25 cellular contexts compared by ENCODE assay signal in genomic region chr21:42663860-42664535, GRCh38. TPM values are rescaled to one million over a fixed set of nuclear protein-coding genes. Genes with fewer than 3 reads are reported as not detected.
A peak's percentile ranks its signal among the peaks of the same experiment; 100 is the strongest.
DNase-seq lines count a peak whose midpoint lies in the region; ATAC-seq and TF ChIP-seq lines count a peak whose summit lies in the region.
"Had no signal": no experiment of that assay in that cellular context is flagged by ENCODE, and none has a peak within 500 bp of the region (broad histone marks: within the 10 kb centered on the region; RNA-seq: fewer than 3 reads in every experiment).

No MANE protein-coding gene starts in this region.

- H3K4me1 Mint-ChIP-seq in activated naive CD8-positive, alpha-beta T cell treated with anti-CD3 and anti-CD28 coated beads, Interleukin-2, amount 10 ng/mL, durations not matched to agents 7 days and 5 days: peaks cover 9% of the 10 kb centered on the region
- H3K4me1 Mint-ChIP-seq in activated naive CD8-positive, alpha-beta T cell treated with anti-CD3 and anti-CD28 coated beads for 36 hours: no peaks in the 10 kb centered on the region
- H3K4me1 Mint-ChIP-seq: activated T-helper 17 cell treated with anti-CD3 and anti-CD28 coated beads, Interleukin-2, amount 50 U/mL, for 72 hours; central memory CD8-positive, alpha-beta T cell had no signal

- no peak overlapping the region for H3K4me3 ChIP-seq in transverse colon
- H3K4me3 ChIP-seq: A549, ascending aorta, gastroesophageal sphincter, uterus had no signal

- POLR2A ChIA-PET in activated naive CD8-positive, alpha-beta T cell treated with anti-CD3 and anti-CD28 coated beads, Interleukin-2, amount 10 ng/mL, durations not matched to agents 7 days and 5 days (lab: Charles Lee): no interaction called here

- no peak for ATAC-seq in activated naive CD8-positive, alpha-beta T cell treated with anti-CD3 and anti-CD28 coated beads, Interleukin-2, amount 10 ng/mL, durations not matched to agents 7 days and 5 days (ENCODE audit: low read depth)
- no peak for ATAC-seq in GM21515 (IDR thresholded peaks at IDR 0.05; ENCODE audit: unreplicated experiment)
- ATAC-seq in HG03342 (IDR thresholded peaks at IDR 0.05; ENCODE audit: unreplicated experiment): no peak
- ATAC-seq: A549; activated T-helper 17 cell treated with anti-CD3 and anti-CD28 coated beads, Interleukin-2, amount 50 U/mL, for 72 hours; CD8-positive, alpha-beta T cell; gastroesophageal sphincter; naive thymus-derived CD4-positive, alpha-beta T cell had no signal

- H3K27ac ChIP-seq in angular gyrus (ENCODE audit: low read depth, low read length): peak overlapping the region; percentile 56
- peak overlapping the region; percentile 53 for H3K27ac ChIP-seq in layer of hippocampus (ENCODE audit: low read depth, low read length)
- H3K27ac ChIP-seq in transverse colon: peak overlapping the region in 3 of 4 donors; percentile 3 to 77 (median 63)
- H3K27ac ChIP-seq: A549, ascending aorta, gastroesophageal sphincter, uterus had no signal

- H3K9me3 Mint-ChIP-seq in activated naive CD8-positive, alpha-beta T cell treated with anti-CD3 and anti-CD28 coated beads, Interleukin-2, amount 10 ng/mL, durations not matched to agents 7 days and 5 days: no peaks in the 10 kb centered on the region
- H3K9me3 Mint-ChIP-seq in activated naive CD8-positive, alpha-beta T cell treated with anti-CD3 and anti-CD28 coated beads for 36 hours: no peaks in the 10 kb centered on the region
- H3K9me3 Mint-ChIP-seq: activated CD4-positive, alpha-beta memory T cell treated with anti-CD3 and anti-CD28 coated beads, Interleukin-2, amount 10 ng/mL, durations not matched to agents 7 days and 5 days; activated T-helper 17 cell treated with anti-CD3 and anti-CD28 coated beads, Interleukin-2, amount 50 U/mL, for 72 hours; CD8-positive, alpha-beta T cell; central memory CD8-positive, alpha-beta T cell; mesothelial cell of epicardium; naive thymus-derived CD4-positive, alpha-beta T cell had no signal

- no peak for TF ChIP-seq EP300 in transverse colon (IDR thresholded peaks at IDR 0.05; ENCODE audit: low read depth)

- DNase-seq in activated naive CD8-positive, alpha-beta T cell treated with anti-CD3 and anti-CD28 coated beads, Interleukin-2, amount 10 ng/mL, durations not matched to agents 7 days and 5 days: no peak
- DNase-seq in activated naive CD8-positive, alpha-beta T cell treated with anti-CD3 and anti-CD28 coated beads for 36 hours: no peak
- DNase-seq in transverse colon (no peak), GDM1 (lab: John Stamatoyannopoulos, UW) (no peak)
- DNase-seq: activated CD4-positive, alpha-beta memory T cell treated with anti-CD3 and anti-CD28 coated beads, Interleukin-2, amount 10 ng/mL, durations not matched to agents 7 days and 5 days; activated CD4-positive, alpha-beta T cell treated with anti-CD3 and anti-CD28 coated beads for 1 hour; activated naive CD4-positive, alpha-beta T cell treated with anti-CD3 and anti-CD28 coated beads, Interleukin-2, amount 50 U/mL, for 16 hours; AML-193; CD8-positive, alpha-beta T cell; naive thymus-derived CD4-positive, alpha-beta T cell; NCI-H2171 treated with DMSO at 0.1 percent for 48 hours; NCI-H526; stimulated activated CD4-positive, alpha-beta T cell treated with anti-CD3 and anti-CD28 coated beads, Interleukin-2, amount 100 ng/mL, for 48 hours; uterus had no signal

- WGBS in transverse colon (ENCODE audit: low coverage in 1 of 2), 2 donors: 81% methylated on average over 15 of the region's 15 CpGs; no CpG with 5 or more reads in 1 of the 2 donors

- H3K36me3 ChIP-seq in transverse colon: no peaks in the 10 kb centered on the region
- H3K36me3 ChIP-seq: ascending aorta, uterus had no signal

- H3K4me3 Mint-ChIP-seq in activated naive CD8-positive, alpha-beta T cell treated with anti-CD3 and anti-CD28 coated beads, Interleukin-2, amount 10 ng/mL, durations not matched to agents 7 days and 5 days: no peak overlapping the region
- H3K4me3 Mint-ChIP-seq in activated naive CD8-positive, alpha-beta T cell treated with anti-CD3 and anti-CD28 coated beads for 36 hours: no peak overlapping the region
- H3K4me3 Mint-ChIP-seq: activated CD4-positive, alpha-beta memory T cell treated with anti-CD3 and anti-CD28 coated beads, Interleukin-2, amount 10 ng/mL, durations not matched to agents 7 days and 5 days; activated T-helper 17 cell treated with anti-CD3 and anti-CD28 coated beads, Interleukin-2, amount 50 U/mL, for 72 hours; CD8-positive, alpha-beta T cell; central memory CD8-positive, alpha-beta T cell; mesothelial cell of epicardium; naive thymus-derived CD4-positive, alpha-beta T cell had no signal

- no peaks in the 10 kb centered on the region for H3K27me3 Mint-ChIP-seq in activated naive CD8-positive, alpha-beta T cell treated with anti-CD3 and anti-CD28 coated beads, Interleukin-2, amount 10 ng/mL, durations not matched to agents 7 days and 5 days
- no peaks in the 10 kb centered on the region for H3K27me3 Mint-ChIP-seq in activated naive CD8-positive, alpha-beta T cell treated with anti-CD3 and anti-CD28 coated beads for 36 hours
- H3K27me3 Mint-ChIP-seq: activated CD4-positive, alpha-beta memory T cell treated with anti-CD3 and anti-CD28 coated beads, Interleukin-2, amount 10 ng/mL, durations not matched to agents 7 days and 5 days; activated T-helper 17 cell treated with anti-CD3 and anti-CD28 coated beads, Interleukin-2, amount 50 U/mL, for 72 hours; central memory CD8-positive, alpha-beta T cell; naive thymus-derived CD4-positive, alpha-beta T cell had no signal

- intact Hi-C loops in transverse colon (cut with DNase I; ENCODE audit: low total_unique reads): no loop called here

- TF ChIP-seq POLR2A in transverse colon (IDR thresholded peaks at IDR 0.05): no peak

- in situ Hi-C loops in transverse colon (cut with MboI; ENCODE audit: low pct_ligation_motif_present in 1 of 4, low pct_unique_long_range_greater_than_20kb in 1 of 4, low sequenced_read_pairs in 3 of 4): no loop called here

- H3K27ac Mint-ChIP-seq in activated naive CD8-positive, alpha-beta T cell treated with anti-CD3 and anti-CD28 coated beads, Interleukin-2, amount 10 ng/mL, durations not matched to agents 7 days and 5 days: peak overlapping the region; percentile 30
- no peak overlapping the region for H3K27ac Mint-ChIP-seq in activated naive CD8-positive, alpha-beta T cell treated with anti-CD3 and anti-CD28 coated beads for 36 hours
- H3K27ac Mint-ChIP-seq: activated CD4-positive, alpha-beta memory T cell treated with anti-CD3 and anti-CD28 coated beads, Interleukin-2, amount 10 ng/mL, durations not matched to agents 7 days and 5 days; activated T-helper 17 cell treated with anti-CD3 and anti-CD28 coated beads, Interleukin-2, amount 50 U/mL, for 72 hours; CD8-positive, alpha-beta T cell; mesothelial cell of epicardium had no signal

- H3K36me3 Mint-ChIP-seq in activated naive CD8-positive, alpha-beta T cell treated with anti-CD3 and anti-CD28 coated beads, Interleukin-2, amount 10 ng/mL, durations not matched to agents 7 days and 5 days: no peaks in the 10 kb centered on the region
- no peaks in the 10 kb centered on the region for H3K36me3 Mint-ChIP-seq in activated naive CD8-positive, alpha-beta T cell treated with anti-CD3 and anti-CD28 coated beads for 36 hours

- peaks cover 0 to 41% (median 25%) of the 10 kb centered on the region in 4 donors for H3K4me1 ChIP-seq in transverse colon
- H3K4me1 ChIP-seq: A549, ascending aorta had no signal

- no peaks in the 10 kb centered on the region for H3K9me3 ChIP-seq in transverse colon
- H3K9me3 ChIP-seq: A549, ascending aorta, gastroesophageal sphincter, uterus had no signal

- no peaks in the 10 kb centered on the region for H3K27me3 ChIP-seq in layer of hippocampus (ENCODE audit: control insufficient read depth, insufficient read depth, low read length)
- no peaks in the 10 kb centered on the region for H3K27me3 ChIP-seq in transverse colon
- H3K27me3 ChIP-seq: ascending aorta, gastroesophageal sphincter, uterus had no signal

- no peak for TF ChIP-seq CTCF in transverse colon (IDR thresholded peaks at IDR 0.05)

RNA-seq across cellular contexts. Expression of gene PDE9A, which starts 10.6 kb away (rescaled TPM):
- total RNA-seq in activated naive CD8-positive, alpha-beta T cell treated with anti-CD3 and anti-CD28 coated beads, Interleukin-2, amount 10 ng/mL, durations not matched to agents 7 days and 5 days: 1 to 10 TPM; 7.5 to 9.5 TPM
- total RNA-seq in activated naive CD8-positive, alpha-beta T cell treated with anti-CD3 and anti-CD28 coated beads for 36 hours: 1 to 10 TPM; 6.5 to 7.7 TPM
- total RNA-seq in transverse colon: 100 to 1,000 TPM in 3 of 4 donors, 10 to 100 TPM in 1; 65.7 to 673 (median 364) TPM
- total RNA-seq: LHCN-M2 had no signal

Comparison
In these comparisons a context has a peak if more than half of its experiments do, and no peak if none do; other contexts are left out.
1. RNA of gene PDE9A, which starts 10.6 kb away (total RNA-seq): 65.7 to 673 TPM in transverse colon; 7.5 to 9.5 TPM in activated naive CD8-positive, alpha-beta T cell treated with anti-CD3 and anti-CD28 coated beads, Interleukin-2, amount 10 ng/mL, durations not matched to agents 7 days and 5 days and 6.5 to 7.7 TPM in activated naive CD8-positive, alpha-beta T cell treated with anti-CD3 and anti-CD28 coated beads for 36 hours; every median in the first group is over 4 times any median in the second.
2. Peak in every context shown above with its lines, with median percentiles within 50 percentile points of each other: H3K27ac ChIP-seq.